Comparison of ENCODE assay signal across 14 cellular contexts in the genomic region with DNA sequence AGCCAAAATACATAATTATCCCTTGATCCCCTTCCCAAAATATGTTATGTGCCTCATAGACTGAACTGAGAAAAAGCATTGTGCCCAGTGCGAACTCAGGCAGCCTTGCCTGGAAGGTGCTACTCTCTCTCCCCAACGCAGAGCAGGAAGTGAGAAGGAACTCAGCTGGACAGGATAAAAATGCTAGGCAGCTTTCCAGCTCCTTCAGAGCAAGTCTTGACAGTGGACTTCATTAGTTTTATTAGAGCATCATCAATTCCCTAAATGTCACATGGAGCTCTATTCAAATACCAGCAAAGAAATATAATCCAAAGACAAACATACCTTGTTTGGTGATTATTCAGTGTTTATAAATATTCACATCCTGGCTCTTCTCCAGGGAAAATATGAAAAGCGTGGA.
DNase-seq lines count a peak whose midpoint lies in the region; ATAC-seq and TF ChIP-seq lines count a peak whose summit lies in the region.
"Had no signal": no experiment of that assay in that cellular context is flagged by ENCODE, and none has a peak within 500 bp of the region (broad histone marks: within the 10 kb centered on the region; RNA-seq: fewer than 3 reads in every experiment).

No MANE protein-coding gene starts in this region.

- H3K27ac ChIP-seq in epithelial cell of prostate: peak overlapping the region; percentile 50
- H3K27ac ChIP-seq: SJCRH30 had no signal

- H3K27ac Mint-ChIP-seq in Caco-2 (ENCODE audit: unreplicated experiment) (peak overlapping the region; percentile 88), neural crest cell (ENCODE audit: unreplicated experiment) (peak overlapping the region; percentile 85)

- ATAC-seq in GM19035 (IDR thresholded peaks at IDR 0.05; ENCODE audit: unreplicated experiment) (no peak), GM21447 (IDR thresholded peaks at IDR 0.05; ENCODE audit: unreplicated experiment) (no peak)

- intact Hi-C loops in Caco-2 (cut with micrococcal nuclease; ENCODE audit: unreplicated experiment): loop anchor here (1.0 kb wide), 1 partner anchor 8 kb away; no protein-coding TSS in a partner anchor

- BruUV-seq in Caco-2 (replicated peaks; lab: Mats Ljungman, UMichigan): no TSS peak

- TF ChIP-seq CTCF in Caco-2 (IDR thresholded peaks at IDR 0.05; ENCODE audit: insufficient read depth in 1 of 2, low read depth in 1 of 2, low read length in 1 of 2, severe bottlenecking in 1 of 2, unreplicated experiment in 1 of 2) (no peak), neural crest cell (conservative IDR thresholded peaks at IDR 0.05) (no peak)

- H3K27me3 ChIP-seq in Caco-2 (replicated peaks; ENCODE audit: control insufficient read depth, insufficient read depth, low read length): no peaks in the 10 kb centered on the region
- H3K27me3 ChIP-seq: SJCRH30 had no signal

- H3K27me3 Mint-ChIP-seq in Caco-2 (ENCODE audit: insufficient read depth, unreplicated experiment): no peaks in the 10 kb centered on the region
- no peaks in the 10 kb centered on the region for H3K27me3 Mint-ChIP-seq in neural crest cell (ENCODE audit: low read depth)

- H3K9me3 Mint-ChIP-seq in Caco-2 (ENCODE audit: unreplicated experiment) (peaks cover 34% of the 10 kb centered on the region), neural crest cell (peaks cover 10% of the 10 kb centered on the region)

- H3K4me3 Mint-ChIP-seq in Caco-2 (ENCODE audit: unreplicated experiment): peak overlapping the region; percentile 66
- no peak overlapping the region for H3K4me3 Mint-ChIP-seq in neural crest cell

- H3K4me1 Mint-ChIP-seq in Caco-2 (ENCODE audit: low read depth, unreplicated experiment): peaks cover 28% of the 10 kb centered on the region
- H3K4me1 Mint-ChIP-seq in neural crest cell: peaks cover 18% of the 10 kb centered on the region

- DNase-seq in Caco-2: no peak
- DNase-seq in NCI-H526 (lab: John Stamatoyannopoulos, UW): peak; percentile 58 to 66
- peak; percentile 88 for DNase-seq in epithelial cell of prostate (ENCODE audit: low read depth, low spot score)
- DNase-seq in neural crest cell (ENCODE audit: low read depth, low spot score): no peak
- DNase-seq in stimulated activated CD4-positive, alpha-beta T cell treated with anti-CD3 and anti-CD28 coated beads, Interleukin-4, amount 100 ng/mL, for 4 hours: no peak
- DNase-seq: AML-193, DND-41, GDM1, NCI-H1436, NCI-H2029 treated with DMSO at 0.1 percent for 48 hours, NCI-H510A, SJCRH30 had no signal

- H3K9me3 ChIP-seq in Caco-2: peaks cover 29% of the 10 kb centered on the region
- H3K9me3 ChIP-seq: SJCRH30 had no signal

- H3K36me3 ChIP-seq in Caco-2 (ENCODE audit: control insufficient read depth, insufficient read depth, low read length): no peaks in the 10 kb centered on the region
- H3K36me3 ChIP-seq: SJCRH30 had no signal

- no peaks in the 10 kb centered on the region for H3K36me3 Mint-ChIP-seq in Caco-2 (ENCODE audit: insufficient read depth, unreplicated experiment)
- H3K36me3 Mint-ChIP-seq in neural crest cell (ENCODE audit: low read depth): peaks cover 11% of the 10 kb centered on the region

- H3K4me3 ChIP-seq in Caco-2 (ENCODE audit: low read depth, low read length): no peak overlapping the region
- H3K4me3 ChIP-seq: SJCRH30 had no signal

- CTCF ChIA-PET in Caco-2 (lab: Charles Lee): no interaction called here

- H3K4me1 ChIP-seq in Caco-2: peaks cover 26% of the 10 kb centered on the region
- H3K4me1 ChIP-seq: SJCRH30 had no signal

- POLR2A ChIA-PET in Caco-2 (lab: Charles Lee): no interaction called here

Comparison
In these comparisons a context has a peak if more than half of its experiments do, and no peak if none do; other contexts are left out.
1. DNase-seq: peak in NCI-H526 (2 of 2) and epithelial cell of prostate (single experiment); none in Caco-2 (0 of 2), neural crest cell (single experiment) and stimulated activated CD4-positive, alpha-beta T cell treated with anti-CD3 and anti-CD28 coated beads, Interleukin-4, amount 100 ng/mL, for 4 hours (0 of 2).